ENCODE assay signal across 10 cellular contexts in genomic region chr15:92294759-92295158, GRCh38.
"Had no signal": no experiment of that assay in that cellular context is flagged by ENCODE, and none has a peak within 500 bp of the region (broad histone marks: within the 10 kb centered on the region; RNA-seq: fewer than 3 reads in every experiment).

No MANE protein-coding gene starts in this region.

- DNase-seq: activated naive CD4-positive, alpha-beta T cell treated with anti-CD3 and anti-CD28 coated beads for 36 hours; left cardiac atrium; lower lobe of right lung; naive B cell; stimulated activated naive CD4-positive, alpha-beta T cell; substantia nigra; T-helper 17 cell; transverse colon had no signal

- ATAC-seq: left cardiac atrium, lower lobe of right lung, T-helper 17 cell had no signal

- H3K9me3 Mint-ChIP-seq: activated T-helper 1 cell treated with anti-CD3 and anti-CD28 coated beads, Interleukin-12 subunit alpha, Interleukin-12 subunit beta, Interleukin-2, Interleukin-4 antibody, amounts not matched to agents 30 ng/mL and 10 ng/mL and 1 ng/mL, durations not matched to agents 14 hours and 24 hours and 36 hours; mesothelial cell of epicardium had no signal

- H3K4me3 Mint-ChIP-seq: activated naive CD4-positive, alpha-beta T cell treated with anti-CD3 and anti-CD28 coated beads for 36 hours; activated T-helper 1 cell treated with anti-CD3 and anti-CD28 coated beads, Interleukin-12 subunit alpha, Interleukin-12 subunit beta, Interleukin-2, Interleukin-4 antibody, amounts not matched to agents 30 ng/mL and 10 ng/mL and 1 ng/mL, durations not matched to agents 14 hours and 24 hours and 36 hours; mesothelial cell of epicardium; naive B cell; T-helper 17 cell had no signal

- H3K4me1 Mint-ChIP-seq: mesothelial cell of epicardium, naive B cell, T-helper 17 cell had no signal

- H3K36me3 Mint-ChIP-seq: mesothelial cell of epicardium, naive B cell had no signal

- H3K27ac Mint-ChIP-seq: activated naive CD4-positive, alpha-beta T cell treated with anti-CD3 and anti-CD28 coated beads for 36 hours; activated T-helper 1 cell treated with anti-CD3 and anti-CD28 coated beads, Interleukin-12 subunit alpha, Interleukin-12 subunit beta, Interleukin-2, Interleukin-4 antibody, amounts not matched to agents 30 ng/mL and 10 ng/mL and 1 ng/mL, durations not matched to agents 14 hours and 24 hours and 36 hours; mesothelial cell of epicardium; naive B cell; T-helper 17 cell had no signal
